8 cellular contexts compared by ENCODE assay signal in genomic region chr9:33466565-33467495, GRCh38. TPM values are rescaled to one million over a fixed set of nuclear protein-coding genes. Genes with fewer than 3 reads are reported as not detected.
A peak's percentile ranks its signal among the peaks of the same experiment; 100 is the strongest.
DNase-seq lines count a peak whose midpoint lies in the region; ATAC-seq, FAIRE-seq and TF ChIP-seq lines count a peak whose summit lies in the region.

No MANE protein-coding gene starts in this region.

- no peak overlapping the region for H3K4me3 ChIP-seq in AG10803 (ENCODE audit: low read length)
- H3K4me3 ChIP-seq in RWPE2 (ENCODE audit: severe bottlenecking): no peak overlapping the region
- H3K4me3 ChIP-seq in cardiac muscle cell: no peak overlapping the region
- no peak overlapping the region for H3K4me3 ChIP-seq in gastrocnemius medialis

- no peak for TF ChIP-seq POLR2A in gastrocnemius medialis (IDR thresholded peaks at IDR 0.05)

- H3K9me3 ChIP-seq in RWPE2 (ENCODE audit: severe bottlenecking) (no peaks in the 10 kb centered on the region), cardiac muscle cell (ENCODE audit: low read depth) (no peaks in the 10 kb centered on the region), gastrocnemius medialis (no peaks in the 10 kb centered on the region)

- peaks cover 19% of the 10 kb centered on the region for H3K4me1 ChIP-seq in RWPE2 (ENCODE audit: insufficient read depth, poor library complexity, severe bottlenecking)
- no peaks in the 10 kb centered on the region for H3K4me1 ChIP-seq in cardiac muscle cell (ENCODE audit: low read depth)
- no peaks in the 10 kb centered on the region for H3K4me1 ChIP-seq in gastrocnemius medialis

- H3K36me3 ChIP-seq in RWPE2 (ENCODE audit: low read depth) (peaks cover 96% of the 10 kb centered on the region), cardiac muscle cell (peaks cover 46% of the 10 kb centered on the region), gastrocnemius medialis (peaks cover 2 to 100% of the 10 kb centered on the region in 2 donors)

- peak; percentile 71 for FAIRE-seq in GM19239 (lab: Jason Lieb, UNC)

- in situ Hi-C loops in gastrocnemius medialis (cut with MboI; ENCODE audit: low sequenced_read_pairs in 4 of 4): loop anchor here in 2 of 4 donors (10.0 to 25.0 kb wide), 2 partner anchors 92 to 180 kb away; partner anchors contain the start of gene NFX1 (in 1 of the 2)

- H3K27ac ChIP-seq in RWPE2 (ENCODE audit: poor library complexity, severe bottlenecking) (no peak overlapping the region), cardiac muscle cell (no peak overlapping the region), gastrocnemius medialis (no peak overlapping the region)

- H3K27me3 ChIP-seq in RWPE2 (ENCODE audit: insufficient read depth, poor library complexity, severe bottlenecking) (no peaks in the 10 kb centered on the region), cardiac muscle cell (no peaks in the 10 kb centered on the region), gastrocnemius medialis (no peaks in the 10 kb centered on the region)

- ATAC-seq in RWPE2 (ENCODE audit: low read depth) (peak; percentile 54; the same call in 2 of the 3 replicates), gastrocnemius medialis (peak in 1 of 2 donors; percentile 77), HG02588 (IDR thresholded peaks at IDR 0.05; ENCODE audit: unreplicated experiment) (no peak), HG02610 (IDR thresholded peaks at IDR 0.05; ENCODE audit: unreplicated experiment) (no peak)

- intact Hi-C loops in gastrocnemius medialis (cut with DNase I; ENCODE audit: low total_unique reads): loop anchor here (1.0 to 5.0 kb wide), 3 partner anchors 60 to 180 kb away; no protein-coding TSS in a partner anchor

- TF ChIP-seq CTCF in AG10803 (conservative IDR thresholded peaks at IDR 0.05; ENCODE audit: low read length) (peak; percentile 91), RWPE2 (IDR thresholded peaks at IDR 0.05; ENCODE audit: poor library complexity, severe bottlenecking) (peak; percentile 92), cardiac muscle cell (IDR thresholded peaks at IDR 0.05; ENCODE audit: low read depth, low read length) (peak; percentile 96), gastrocnemius medialis (IDR thresholded peaks at IDR 0.05 in 4 of 5, conservative IDR thresholded peaks at IDR 0.05 in 1 of 5) (peak; percentile 86 to 90 (median 89))

- DNase-seq in AG10803 (ENCODE audit: low read depth) (peak; percentile 24), GM19239 (ENCODE audit: insufficient read length, low spot score) (peak; percentile 71), RWPE2 (ENCODE audit: low spot score) (no peak), cardiac muscle cell (ENCODE audit: low read depth in 1 of 2, low spot score in 1 of 2) (peak; percentile 56 to 73), gastrocnemius medialis (peak in 1 of 2 donors; percentile 42)
- DNase-seq in activated naive CD4-positive, alpha-beta T cell (lab: John Stamatoyannopoulos, UW): peak; percentile 32 to 76 (median 66)

RNA-seq across cellular contexts. Expression of gene NOL6, which starts 6.9 kb away (rescaled TPM):
- total RNA-seq in cardiac muscle cell: 17.2 and 20.6 TPM in 2 replicates
- polyA plus RNA-seq in cardiac muscle cell: 9.0 and 18.6 TPM in 2 replicates
- total RNA-seq in gastrocnemius medialis: 10 to 100 TPM; 18.1 to 36.3 (median 29.1) TPM

RNA-seq across cellular contexts. Expression of gene AQP3, which starts 19.4 kb away (rescaled TPM):
- 6.8 and 6.9 TPM in 2 replicates for total RNA-seq in cardiac muscle cell
- 7.2 and 9.0 TPM in 2 replicates for polyA plus RNA-seq in cardiac muscle cell
- 10 to 100 TPM in 2 of 4 donors, 1 to 10 TPM in 2; 1.7 to 24.2 (median 13.5) TPM for total RNA-seq in gastrocnemius medialis

RNA-seq across cellular contexts. Expression of gene ANKRD18B, which starts 57.2 kb away (rescaled TPM):
- 0.80 TPM in 1 of 2 replicates, not detected in the other for total RNA-seq in cardiac muscle cell
- polyA plus RNA-seq in cardiac muscle cell: 1.8 and 2.4 TPM in 2 replicates
- total RNA-seq in gastrocnemius medialis: 1 to 10 TPM in 1 of 4 donors, under 1 TPM in 1, not detected in 2; 0.22 to 3.9 TPM
